8 cellular contexts compared by ENCODE assay signal in genomic region chr9:86354882-86355399, GRCh38.
A peak's percentile ranks its signal among the peaks of the same experiment; 100 is the strongest.
DNase-seq lines count a peak whose midpoint lies in the region; ATAC-seq, FAIRE-seq and TF ChIP-seq lines count a peak whose summit lies in the region.

No MANE protein-coding gene starts in this region.

- H3K4me3 ChIP-seq in AG10803 (ENCODE audit: low read length), result peak overlapping the region; percentile 72
- peak overlapping the region; percentile 100 for H3K4me3 ChIP-seq in adipocyte (ENCODE audit: low read length)
- peak overlapping the region; percentile 97 for H3K4me3 ChIP-seq in iPS-20b (ENCODE audit: low read length)
- peak overlapping the region; percentile 81 to 97 for H3K4me3 ChIP-seq in stomach smooth muscle (ENCODE audit: low read length in 2 of 2)

- H3K9ac ChIP-seq in adipocyte (ENCODE audit: low read length), result peak overlapping the region; percentile 98
- H3K9ac ChIP-seq in iPS-20b (ENCODE audit: low read depth, low read length), result peak overlapping the region; percentile 75
- peak overlapping the region; percentile 76 to 81 for H3K9ac ChIP-seq in stomach smooth muscle (ENCODE audit: low read length in 2 of 2)

- H3K36me3 ChIP-seq in adipocyte (ENCODE audit: control insufficient read depth, insufficient read depth, low read length, severe bottlenecking) (peaks cover 3% of the 10 kb centered on the region), iPS-20b (ENCODE audit: insufficient read depth, low read depth, low read length) (peaks cover 13% of the 10 kb centered on the region), stomach smooth muscle (ENCODE audit: control insufficient read depth in 2 of 2, insufficient read depth in 2 of 2, low read length in 2 of 2) (no peaks in the 10 kb centered on the region)

- peak; percentile 2 for ATAC-seq in HG03175 (IDR thresholded peaks at IDR 0.05; ENCODE audit: unreplicated experiment)
- no peak for ATAC-seq in HG02642 (IDR thresholded peaks at IDR 0.05; ENCODE audit: poor library complexity, unreplicated experiment)

- FAIRE-seq in HTR-8/SVneo (lab: Jason Lieb, UNC), result no peak

- H3K27me3 ChIP-seq in adipocyte (replicated peaks; ENCODE audit: control insufficient read depth, insufficient read depth, low read length) (no peaks in the 10 kb centered on the region), iPS-20b (ENCODE audit: insufficient read depth, low read length) (peaks cover 11% of the 10 kb centered on the region), stomach smooth muscle (ENCODE audit: control insufficient read depth in 1 of 2, insufficient read depth in 2 of 2, low read length in 2 of 2) (no peaks in the 10 kb centered on the region)

- TF ChIP-seq CTCF in AG10803 (conservative IDR thresholded peaks at IDR 0.05; ENCODE audit: low read length), result peak; percentile 35

- H3K27ac ChIP-seq in iPS-20b (ENCODE audit: low read length) (no peak overlapping the region), stomach smooth muscle (ENCODE audit: low read length) (peak overlapping the region; percentile 85)

- peaks cover 43% of the 10 kb centered on the region for H3K4me1 ChIP-seq in adipocyte (ENCODE audit: control insufficient read depth, insufficient read depth, low read length)
- H3K4me1 ChIP-seq in iPS-20b (ENCODE audit: insufficient read depth, low read length), result peaks cover 9% of the 10 kb centered on the region
- H3K4me1 ChIP-seq in stomach smooth muscle (ENCODE audit: control insufficient read depth, insufficient read depth, low read length), result no peaks in the 10 kb centered on the region

- no peaks in the 10 kb centered on the region for H3K9me3 ChIP-seq in adipocyte (ENCODE audit: control insufficient read depth, low read length)
- no peaks in the 10 kb centered on the region for H3K9me3 ChIP-seq in iPS-20b (ENCODE audit: insufficient read depth, low read depth, low read length)
- no peaks in the 10 kb centered on the region for H3K9me3 ChIP-seq in stomach smooth muscle (ENCODE audit: control insufficient read depth in 2 of 2, low read length in 2 of 2)

- DNase-seq in AG10803 (ENCODE audit: low read depth) (peak; percentile 32), adipocyte (ENCODE audit: low read depth) (no peak), NCI-H128 (lab: John Stamatoyannopoulos, UW; ENCODE audit: unreplicated experiment) (no peak), HTR-8/SVneo (ENCODE audit: insufficient read length, low spot score) (no peak)
